In genomic region chr12:67424784-67425183, GRCh38 we compare ENCODE assay signal across 16 cellular contexts.
"Had no signal": no experiment of that assay in that cellular context is flagged by ENCODE, and none has a peak within 500 bp of the region (broad histone marks: within the 10 kb centered on the region; RNA-seq: fewer than 3 reads in every experiment).

No MANE protein-coding gene starts in this region.

- H3K9me3 Mint-ChIP-seq: activated T-cell treated with anti-CD3 and anti-CD28 coated beads, Interleukin-2, amount 50 U/mL, for 4 hours; brain; endodermal cell; naive B cell had no signal

- H3K27ac ChIP-seq: esophagus muscularis mucosa, foreskin keratinocyte, neutrophil, skin epidermis had no signal

- FAIRE-seq: kidney had no signal

- H3K4me3 Mint-ChIP-seq: activated naive CD8-positive, alpha-beta T cell; activated T-cell treated with anti-CD3 and anti-CD28 coated beads, Interleukin-2, amount 50 U/mL, for 4 hours; brain; endodermal cell; naive B cell had no signal

- H3K36me3 ChIP-seq: esophagus muscularis mucosa, neutrophil had no signal

- H3K4me3 ChIP-seq: esophagus muscularis mucosa, skin epidermis had no signal

- H3K9me3 ChIP-seq: esophagus muscularis mucosa, neutrophil had no signal

- ATAC-seq: activated CD4-positive, CD25-positive, alpha-beta regulatory T cell treated with anti-CD3 and anti-CD28 coated beads, Interleukin-2, amount 50 U/mL, for 24 hours; activated T-cell treated with anti-CD3 and anti-CD28 coated beads, Interleukin-2, amount 50 U/mL, for 4 hours; foreskin keratinocyte had no signal

- DNase-seq: activated effector memory CD4-positive, alpha-beta T cell treated with anti-CD3 and anti-CD28 coated beads, Interleukin-2, amount 50 U/mL, for 16 hours; activated T-cell treated with anti-CD3 and anti-CD28 coated beads, Interleukin-2, amount 50 U/mL, for 4 hours; amygdala; cerebellar nuclear complex; endodermal cell; foreskin keratinocyte; head of caudate nucleus; kidney; naive B cell; posterior cingulate gyrus had no signal

- H3K27ac Mint-ChIP-seq: activated naive CD8-positive, alpha-beta T cell; endodermal cell; naive B cell had no signal

- H3K4me1 Mint-ChIP-seq: naive B cell had no signal

- H3K36me3 Mint-ChIP-seq: brain, naive B cell had no signal

- H3K27me3 ChIP-seq: esophagus muscularis mucosa, foreskin keratinocyte, neutrophil had no signal
